In genomic region chr1:96340688-96341087, GRCh38 we compare ENCODE assay signal across 19 cellular contexts.
DNase-seq lines count a peak whose midpoint lies in the region; ATAC-seq and TF ChIP-seq lines count a peak whose summit lies in the region.
"Had no signal": no experiment of that assay in that cellular context is flagged by ENCODE, and none has a peak within 500 bp of the region (broad histone marks: within the 10 kb centered on the region; RNA-seq: fewer than 3 reads in every experiment).

No MANE protein-coding gene starts in this region.

- CTCF ChIA-PET in mammary epithelial cell (lab: Charles Lee; ENCODE audit: low non-redundant PET), result no interaction called here
- CTCF ChIA-PET in OCI-LY7 (lab: Charles Lee; ENCODE audit: unreplicated experiment), result no interaction called here

- ATAC-seq in foreskin keratinocyte (peak; percentile 47), GM19324 (IDR thresholded peaks at IDR 0.05; ENCODE audit: low FRiP score, unreplicated experiment) (no peak)
- ATAC-seq: HCT116 had no signal

- TF ChIP-seq CTCF in mammary epithelial cell (conservative IDR thresholded peaks at IDR 0.05 in 1 of 2, IDR thresholded peaks at IDR 0.05 in 1 of 2; ENCODE audit: extremely low read depth in 1 of 2, insufficient read depth in 1 of 2, low read depth in 1 of 2, low read length in 2 of 2) (no peak), breast epithelium (IDR thresholded peaks at IDR 0.05) (no peak), KMS-11 (conservative IDR thresholded peaks at IDR 0.05; ENCODE audit: low read depth, low read length) (no peak), foreskin keratinocyte (conservative IDR thresholded peaks at IDR 0.05) (no peak), OCI-LY7 (conservative IDR thresholded peaks at IDR 0.05; ENCODE audit: low read length) (no peak)

- H3K4me1 ChIP-seq in mammary epithelial cell (ENCODE audit: insufficient read depth, low read length) (no peaks in the 10 kb centered on the region), breast epithelium (no peaks in the 10 kb centered on the region), KMS-11 (ENCODE audit: low read depth, poor library complexity, severe bottlenecking) (peaks cover 53% of the 10 kb centered on the region), foreskin keratinocyte (no peaks in the 10 kb centered on the region), OCI-LY7 (ENCODE audit: insufficient read depth, low read length, poor library complexity, severe bottlenecking) (no peaks in the 10 kb centered on the region)
- H3K4me1 ChIP-seq: BLaER1 had no signal

- DNase-seq in NCI-H2171 treated with DMSO at 0.1 percent for 48 hours (lab: John Stamatoyannopoulos, UW), result peak; percentile 19
- no peak for DNase-seq in NCI-H2171 (lab: John Stamatoyannopoulos, UW)
- DNase-seq in mammary epithelial cell, result peak; percentile 41
- no peak for DNase-seq in breast epithelium (ENCODE audit: low spot score in 2 of 2)
- DNase-seq in foreskin keratinocyte, result no peak
- no peak for DNase-seq in OCI-LY7 (ENCODE audit: low spot score)
- DNase-seq: 8988T; CD4-positive, alpha-beta memory T cell; DMS153; DMS79; GDM1; GOT3; H7; HFFc6 had no signal

- dilution Hi-C loops in mammary epithelial cell (cut with HindIII; ENCODE audit: low sequenced_read_pairs), result no loop called here

- H3K27me3 ChIP-seq in mammary epithelial cell (ENCODE audit: insufficient read depth, low read length) (no peaks in the 10 kb centered on the region), breast epithelium (no peaks in the 10 kb centered on the region), KMS-11 (ENCODE audit: insufficient read depth, low read depth) (no peaks in the 10 kb centered on the region), foreskin keratinocyte (no peaks in the 10 kb centered on the region)
- H3K27me3 ChIP-seq: BLaER1 had no signal

- POLR2A ChIA-PET in OCI-LY7 (lab: Charles Lee), result no interaction called here

- BruUV-seq in mammary epithelial cell (replicated peaks; lab: Mats Ljungman, UMichigan) (no TSS peak), OCI-LY7 (replicated peaks; lab: Mats Ljungman, UMichigan) (no TSS peak)

- no peaks in the 10 kb centered on the region for H3K9me3 ChIP-seq in mammary epithelial cell (replicated peaks; ENCODE audit: insufficient read depth, low read length)
- H3K9me3 ChIP-seq in breast epithelium, result peaks cover 0 to 15% of the 10 kb centered on the region in 2 donors
- no peaks in the 10 kb centered on the region for H3K9me3 ChIP-seq in OCI-LY7 (ENCODE audit: low read length)
- H3K9me3 ChIP-seq: BLaER1 had no signal

- intact Hi-C loops in mammary epithelial cell (cut with micrococcal nuclease) (no loop called here), breast epithelium (cut with DNase I; ENCODE audit: low total_unique reads) (no loop called here), OCI-LY7 (cut with micrococcal nuclease; ENCODE audit: unreplicated experiment) (no loop called here)

- H3K36me3 ChIP-seq in mammary epithelial cell (ENCODE audit: insufficient read depth, low read length) (no peaks in the 10 kb centered on the region), breast epithelium (no peaks in the 10 kb centered on the region), KMS-11 (ENCODE audit: insufficient read depth) (no peaks in the 10 kb centered on the region), OCI-LY7 (ENCODE audit: insufficient read depth, low read length) (no peaks in the 10 kb centered on the region)
- H3K36me3 ChIP-seq: BLaER1 had no signal

- in situ Hi-C loops in mammary epithelial cell (cut with MboI; ENCODE audit: low sequenced_read_pairs in 2 of 2), result no loop called here

- H2AFZ ChIP-seq in mammary epithelial cell (ENCODE audit: low read depth, low read length), result no peak overlapping the region
- no peak overlapping the region for H2AFZ ChIP-seq in KMS-11 (ENCODE audit: low read depth)
- no peak overlapping the region for H2AFZ ChIP-seq in OCI-LY7 (ENCODE audit: low read length)

- no peaks in the 10 kb centered on the region for H3K79me2 ChIP-seq in mammary epithelial cell (ENCODE audit: insufficient read depth, low read length)
- H3K79me2 ChIP-seq in KMS-11 (ENCODE audit: insufficient read depth, low read depth), result no peaks in the 10 kb centered on the region
- no peaks in the 10 kb centered on the region for H3K79me2 ChIP-seq in OCI-LY7 (ENCODE audit: insufficient read depth, low read depth, low read length)

- no peak for TF ChIP-seq POLR2A in breast epithelium (IDR thresholded peaks at IDR 0.05)

- H4K20me1 ChIP-seq in mammary epithelial cell (ENCODE audit: insufficient read depth, low read length), result no peaks in the 10 kb centered on the region
- no peaks in the 10 kb centered on the region for H4K20me1 ChIP-seq in KMS-11 (ENCODE audit: insufficient read depth)
- H4K20me1 ChIP-seq in OCI-LY7 (ENCODE audit: insufficient read depth, low read length), result no peaks in the 10 kb centered on the region
- H4K20me1 ChIP-seq: BLaER1 had no signal

- H3K27ac ChIP-seq in mammary epithelial cell (ENCODE audit: insufficient read depth, low read depth, low read length) (no peak overlapping the region), breast epithelium (no peak overlapping the region), KMS-11 (peak overlapping the region; percentile 38), foreskin keratinocyte (no peak overlapping the region), OCI-LY7 (ENCODE audit: low read depth, low read length, poor library complexity, severe bottlenecking) (no peak overlapping the region)
- H3K27ac ChIP-seq: BLaER1, HL-60 had no signal

- no peaks in the 10 kb centered on the region for H3K9me2 ChIP-seq in OCI-LY7 (ENCODE audit: insufficient read depth, low read length)

- H3K4me3 ChIP-seq in mammary epithelial cell (replicated peaks in 1 of 3; ENCODE audit: insufficient read depth in 1 of 3, low read depth in 2 of 3, low read length in 3 of 3), result no peak overlapping the region
- no peak overlapping the region for H3K4me3 ChIP-seq in breast epithelium
- no peak overlapping the region for H3K4me3 ChIP-seq in KMS-11 (IDR thresholded peaks at IDR 0.05; ENCODE audit: insufficient read depth, low read depth, low read length)
- no peak overlapping the region for H3K4me3 ChIP-seq in OCI-LY7 (ENCODE audit: low read depth, low read length, poor library complexity, severe bottlenecking)
- H3K4me3 ChIP-seq: BLaER1 had no signal

- H3K9ac ChIP-seq in mammary epithelial cell (ENCODE audit: insufficient read depth, low read length) (no peak overlapping the region), KMS-11 (no peak overlapping the region)
- H3K9ac ChIP-seq: BLaER1 had no signal

- no peak overlapping the region for H3K4me2 ChIP-seq in mammary epithelial cell (ENCODE audit: insufficient read depth, low read depth, low read length)
- peak overlapping the region; percentile 53 for H3K4me2 ChIP-seq in KMS-11
- H3K4me2 ChIP-seq in OCI-LY7 (ENCODE audit: low read length), result no peak overlapping the region
- H3K4me2 ChIP-seq: BLaER1 had no signal

Comparison
In these comparisons a context has a peak if more than half of its experiments do, and no peak if none do; other contexts are left out.
1. DNase-seq: peak in NCI-H2171 treated with DMSO at 0.1 percent for 48 hours (single experiment) and mammary epithelial cell (single experiment); none in NCI-H2171 (single experiment), breast epithelium (0 of 2), foreskin keratinocyte (0 of 2) and OCI-LY7 (single experiment).